Comparison of ENCODE assay signal across 1 cellular context in the genomic region with DNA sequence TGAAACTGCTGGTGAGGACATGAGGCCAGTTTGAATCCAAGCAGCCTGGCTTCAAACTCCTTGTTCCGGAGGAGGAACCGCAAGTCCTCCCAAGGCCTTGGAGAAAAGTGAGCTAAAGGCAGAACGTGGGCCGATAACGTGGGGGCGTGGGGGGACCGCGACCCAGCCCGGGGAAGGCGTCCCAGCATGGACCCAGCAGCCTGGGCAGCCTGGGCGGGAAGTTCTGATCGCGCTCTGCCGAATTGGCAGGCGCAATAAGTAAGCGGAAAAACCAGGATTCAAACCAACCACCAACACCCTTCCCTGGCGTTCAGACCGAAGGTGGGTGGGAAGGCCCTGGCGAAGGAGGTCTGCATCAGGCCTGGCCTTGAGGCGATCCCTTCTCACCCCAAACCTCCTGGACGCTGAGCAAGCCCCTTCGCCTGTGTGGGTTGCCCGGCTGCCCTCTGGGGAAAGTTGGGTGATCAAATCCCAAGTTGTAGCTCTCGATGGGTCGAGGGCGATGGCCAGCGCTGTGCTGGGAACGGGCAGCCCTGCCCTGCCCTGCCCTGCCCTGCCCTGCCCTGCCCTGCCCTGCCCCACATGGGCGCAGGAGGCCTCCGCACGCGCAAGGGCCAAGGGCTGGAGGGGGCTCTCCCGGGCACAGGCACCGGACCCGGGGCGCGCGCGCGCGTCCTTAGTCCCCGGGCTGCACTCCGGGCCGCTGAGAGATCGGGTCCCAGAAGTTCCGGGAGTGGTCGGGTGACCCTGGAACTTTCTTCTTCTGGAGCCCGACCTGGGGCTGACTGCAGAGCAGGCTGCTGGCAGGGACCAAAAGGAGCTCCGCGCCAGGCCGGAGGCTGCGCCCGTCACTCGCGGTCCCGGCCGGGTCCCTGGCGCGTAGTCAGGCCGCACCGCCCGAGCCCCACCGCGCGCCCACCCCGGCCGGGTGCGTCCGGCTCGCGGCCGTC.
TF ChIP-seq lines count a peak whose summit lies in the region.

No MANE protein-coding gene starts in this region.

TF ChIP-seq in WTC11, 78 proteins besides CTCF, POLR2A, EP300 and RAD21 (continued from another document):
- TF ChIP-seq KAT7 (CRISPR knock-in tag; IDR thresholded peaks at IDR 0.05; ENCODE audit: borderline replicate concordance) (no peak), FOXP1 (CRISPR knock-in tag; IDR thresholded peaks at IDR 0.05; ENCODE audit: borderline replicate concordance) (no peak; the same call in 1 of the 2 replicates), ZNF263 (CRISPR knock-in tag; IDR thresholded peaks at IDR 0.05; ENCODE audit: low read depth) (no peak), NR3C1 (CRISPR knock-in tag; conservative IDR thresholded peaks at IDR 0.05; ENCODE audit: low read depth) (no peak), ZNF232 (CRISPR knock-in tag; IDR thresholded peaks at IDR 0.05) (no peak), NFYB (CRISPR knock-in tag; conservative IDR thresholded peaks at IDR 0.05; ENCODE audit: low read depth) (no peak), OVOL2 (CRISPR knock-in tag; IDR thresholded peaks at IDR 0.05; ENCODE audit: borderline replicate concordance) (no peak), ZBTB21 (CRISPR knock-in tag; IDR thresholded peaks at IDR 0.05; ENCODE audit: borderline replicate concordance) (peak; percentile 26; the same call in 1 of the 2 replicates), GABPB1 (CRISPR knock-in tag; IDR thresholded peaks at IDR 0.05) (no peak), MYBL2 (CRISPR knock-in tag; IDR thresholded peaks at IDR 0.05) (peak; percentile 40; the same call in 1 of the 2 replicates), ZNF121 (CRISPR knock-in tag; IDR thresholded peaks at IDR 0.05) (peak; percentile 88; the same call in 1 of the 2 replicates), ARID4B (CRISPR knock-in tag; IDR thresholded peaks at IDR 0.05; ENCODE audit: borderline replicate concordance) (no peak), MXD4 (CRISPR knock-in tag; IDR thresholded peaks at IDR 0.05; ENCODE audit: borderline replicate concordance) (no peak), SMAD4 (CRISPR knock-in tag; IDR thresholded peaks at IDR 0.05) (no peak), IRF2 (CRISPR knock-in tag; IDR thresholded peaks at IDR 0.05; ENCODE audit: borderline replicate concordance, low read depth) (no peak), ETV6 (CRISPR knock-in tag; IDR thresholded peaks at IDR 0.05) (no peak), MAX (CRISPR knock-in tag; IDR thresholded peaks at IDR 0.05) (no peak; the same call in 1 of the 2 replicates), ESRRA (CRISPR knock-in tag; IDR thresholded peaks at IDR 0.05; ENCODE audit: borderline replicate concordance) (0 out of 2 replicates have a peak, but pooled peaks have one; percentile 24), USF2 (CRISPR knock-in tag; IDR thresholded peaks at IDR 0.05) (no peak), HMGA2 (CRISPR knock-in tag; IDR thresholded peaks at IDR 0.05) (no peak), NFE2L1 (CRISPR knock-in tag; IDR thresholded peaks at IDR 0.05) (peak; percentile 45; the same call in 1 of the 2 replicates), ZNF219 (CRISPR knock-in tag; IDR thresholded peaks at IDR 0.05; ENCODE audit: borderline replicate concordance) (0 out of 2 replicates have a peak, but pooled peaks have one; percentile 15), ZNF396 (CRISPR knock-in tag; IDR thresholded peaks at IDR 0.05; ENCODE audit: borderline replicate concordance) (no peak)
- TF ChIP-seq, protein P1, sequence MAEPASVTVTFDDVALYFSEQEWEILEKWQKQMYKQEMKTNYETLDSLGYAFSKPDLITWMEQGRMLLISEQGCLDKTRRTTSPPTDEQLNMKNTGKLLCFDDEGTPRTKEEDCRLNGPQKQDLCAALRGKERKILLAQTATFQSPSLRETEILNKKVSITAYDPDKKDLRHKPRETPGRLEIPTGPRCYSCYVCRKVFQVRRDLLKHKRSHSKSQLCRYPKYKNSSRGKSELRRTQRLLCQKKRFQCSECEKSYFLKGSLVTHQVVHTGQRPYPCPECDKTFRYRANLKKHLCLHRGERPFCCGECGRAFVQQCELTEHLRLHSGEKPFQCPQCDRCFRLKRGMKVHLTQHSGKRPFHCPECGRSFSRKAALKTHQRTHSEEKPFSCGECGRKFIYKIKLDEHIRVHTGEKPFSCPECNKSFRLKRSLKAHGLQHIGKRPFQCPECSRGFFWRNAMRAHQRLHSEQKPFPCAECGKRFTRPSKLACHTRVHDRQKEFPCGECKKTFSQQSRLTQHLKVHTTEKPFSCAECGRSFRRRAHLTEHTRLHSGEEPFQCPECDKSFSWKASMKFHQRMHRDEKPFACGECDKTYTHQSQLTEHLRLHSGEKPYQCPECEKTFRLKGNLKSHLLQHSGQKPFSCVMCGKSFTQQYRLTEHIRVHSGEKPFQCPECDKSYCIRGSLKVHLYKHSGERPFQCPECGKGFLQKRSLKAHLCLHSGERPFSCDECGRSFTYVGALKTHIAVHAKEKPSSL (CRISPR knock-in tag; conservative IDR thresholded peaks at IDR 0.05), result no peak
- TF ChIP-seq, protein P2, sequence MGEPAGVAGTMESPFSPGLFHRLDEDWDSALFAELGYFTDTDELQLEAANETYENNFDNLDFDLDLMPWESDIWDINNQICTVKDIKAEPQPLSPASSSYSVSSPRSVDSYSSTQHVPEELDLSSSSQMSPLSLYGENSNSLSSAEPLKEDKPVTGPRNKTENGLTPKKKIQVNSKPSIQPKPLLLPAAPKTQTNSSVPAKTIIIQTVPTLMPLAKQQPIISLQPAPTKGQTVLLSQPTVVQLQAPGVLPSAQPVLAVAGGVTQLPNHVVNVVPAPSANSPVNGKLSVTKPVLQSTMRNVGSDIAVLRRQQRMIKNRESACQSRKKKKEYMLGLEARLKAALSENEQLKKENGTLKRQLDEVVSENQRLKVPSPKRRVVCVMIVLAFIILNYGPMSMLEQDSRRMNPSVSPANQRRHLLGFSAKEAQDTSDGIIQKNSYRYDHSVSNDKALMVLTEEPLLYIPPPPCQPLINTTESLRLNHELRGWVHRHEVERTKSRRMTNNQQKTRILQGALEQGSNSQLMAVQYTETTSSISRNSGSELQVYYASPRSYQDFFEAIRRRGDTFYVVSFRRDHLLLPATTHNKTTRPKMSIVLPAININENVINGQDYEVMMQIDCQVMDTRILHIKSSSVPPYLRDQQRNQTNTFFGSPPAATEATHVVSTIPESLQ (CRISPR knock-in tag; IDR thresholded peaks at IDR 0.05), result no peak
- TF ChIP-seq, protein P3, sequence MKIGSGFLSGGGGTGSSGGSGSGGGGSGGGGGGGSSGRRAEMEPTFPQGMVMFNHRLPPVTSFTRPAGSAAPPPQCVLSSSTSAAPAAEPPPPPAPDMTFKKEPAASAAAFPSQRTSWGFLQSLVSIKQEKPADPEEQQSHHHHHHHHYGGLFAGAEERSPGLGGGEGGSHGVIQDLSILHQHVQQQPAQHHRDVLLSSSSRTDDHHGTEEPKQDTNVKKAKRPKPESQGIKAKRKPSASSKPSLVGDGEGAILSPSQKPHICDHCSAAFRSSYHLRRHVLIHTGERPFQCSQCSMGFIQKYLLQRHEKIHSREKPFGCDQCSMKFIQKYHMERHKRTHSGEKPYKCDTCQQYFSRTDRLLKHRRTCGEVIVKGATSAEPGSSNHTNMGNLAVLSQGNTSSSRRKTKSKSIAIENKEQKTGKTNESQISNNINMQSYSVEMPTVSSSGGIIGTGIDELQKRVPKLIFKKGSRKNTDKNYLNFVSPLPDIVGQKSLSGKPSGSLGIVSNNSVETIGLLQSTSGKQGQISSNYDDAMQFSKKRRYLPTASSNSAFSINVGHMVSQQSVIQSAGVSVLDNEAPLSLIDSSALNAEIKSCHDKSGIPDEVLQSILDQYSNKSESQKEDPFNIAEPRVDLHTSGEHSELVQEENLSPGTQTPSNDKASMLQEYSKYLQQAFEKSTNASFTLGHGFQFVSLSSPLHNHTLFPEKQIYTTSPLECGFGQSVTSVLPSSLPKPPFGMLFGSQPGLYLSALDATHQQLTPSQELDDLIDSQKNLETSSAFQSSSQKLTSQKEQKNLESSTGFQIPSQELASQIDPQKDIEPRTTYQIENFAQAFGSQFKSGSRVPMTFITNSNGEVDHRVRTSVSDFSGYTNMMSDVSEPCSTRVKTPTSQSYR (CRISPR knock-in tag; IDR thresholded peaks at IDR 0.05), result no peak
- TF ChIP-seq, protein P4, sequence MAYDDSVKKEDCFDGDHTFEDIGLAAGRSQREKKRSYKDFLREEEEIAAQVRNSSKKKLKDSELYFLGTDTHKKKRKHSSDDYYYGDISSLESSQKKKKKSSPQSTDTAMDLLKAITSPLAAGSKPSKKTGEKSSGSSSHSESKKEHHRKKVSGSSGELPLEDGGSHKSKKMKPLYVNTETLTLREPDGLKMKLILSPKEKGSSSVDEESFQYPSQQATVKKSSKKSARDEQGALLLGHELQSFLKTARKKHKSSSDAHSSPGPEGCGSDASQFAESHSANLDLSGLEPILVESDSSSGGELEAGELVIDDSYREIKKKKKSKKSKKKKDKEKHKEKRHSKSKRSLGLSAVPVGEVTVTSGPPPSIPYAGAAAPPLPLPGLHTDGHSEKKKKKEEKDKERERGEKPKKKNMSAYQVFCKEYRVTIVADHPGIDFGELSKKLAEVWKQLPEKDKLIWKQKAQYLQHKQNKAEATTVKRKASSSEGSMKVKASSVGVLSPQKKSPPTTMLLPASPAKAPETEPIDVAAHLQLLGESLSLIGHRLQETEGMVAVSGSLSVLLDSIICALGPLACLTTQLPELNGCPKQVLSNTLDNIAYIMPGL (CRISPR knock-in tag; IDR thresholded peaks at IDR 0.05), result peak; percentile 36; the same call in 1 of the 2 replicates
- TF ChIP-seq, protein P5, sequence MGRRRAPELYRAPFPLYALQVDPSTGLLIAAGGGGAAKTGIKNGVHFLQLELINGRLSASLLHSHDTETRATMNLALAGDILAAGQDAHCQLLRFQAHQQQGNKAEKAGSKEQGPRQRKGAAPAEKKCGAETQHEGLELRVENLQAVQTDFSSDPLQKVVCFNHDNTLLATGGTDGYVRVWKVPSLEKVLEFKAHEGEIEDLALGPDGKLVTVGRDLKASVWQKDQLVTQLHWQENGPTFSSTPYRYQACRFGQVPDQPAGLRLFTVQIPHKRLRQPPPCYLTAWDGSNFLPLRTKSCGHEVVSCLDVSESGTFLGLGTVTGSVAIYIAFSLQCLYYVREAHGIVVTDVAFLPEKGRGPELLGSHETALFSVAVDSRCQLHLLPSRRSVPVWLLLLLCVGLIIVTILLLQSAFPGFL (CRISPR knock-in tag; IDR thresholded peaks at IDR 0.05; ENCODE audit: borderline replicate concordance), result 0 out of 2 replicates have a peak, but pooled peaks have one; percentile 47
